In the genomic region with DNA sequence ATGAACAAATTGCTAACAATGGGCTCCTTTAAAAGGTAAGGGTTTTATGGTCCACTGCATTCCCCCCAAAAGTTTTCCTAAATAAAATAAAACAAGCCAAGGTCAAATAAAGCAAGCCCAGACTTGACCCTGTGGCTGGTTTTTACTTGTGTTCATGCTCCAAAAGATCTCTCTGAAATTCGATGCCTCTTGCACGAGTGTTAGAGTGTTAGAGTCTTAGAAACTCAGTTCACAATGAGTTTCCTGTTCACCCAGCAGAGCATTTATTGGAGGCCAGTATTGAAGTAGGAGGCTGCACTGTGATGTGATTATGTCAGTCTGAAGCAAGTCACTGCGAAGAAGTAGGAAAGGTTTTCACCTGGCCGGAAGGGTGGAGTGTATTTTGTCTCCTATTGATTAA, we compare ENCODE assay signal across 25 cellular contexts. TPM values are rescaled to one million over a fixed set of nuclear protein-coding genes. Genes with fewer than 3 reads are reported as not detected.
DNase-seq lines count a peak whose midpoint lies in the region; ATAC-seq and TF ChIP-seq lines count a peak whose summit lies in the region.
"Had no signal": no experiment of that assay in that cellular context is flagged by ENCODE, and none has a peak within 500 bp of the region (broad histone marks: within the 10 kb centered on the region; RNA-seq: fewer than 3 reads in every experiment).

No MANE protein-coding gene starts in this region.

- TF ChIP-seq CTCF in HEK293 (tag by site-specific recombination; IDR thresholded peaks at IDR 0.05) (no peak), brain (conservative IDR thresholded peaks at IDR 0.05) (no peak), nephron (IDR thresholded peaks at IDR 0.05; ENCODE audit: unreplicated experiment in 3 of 3) (no peak)

- CTCF ChIA-PET in HEK293 (lab: Yijun Ruan, JAX) = interaction anchor here (0.6 kb wide), 1 partner anchor 18 kb away, joined by 3 read pairs; no protein-coding TSS in a partner anchor

- no peak overlapping the region for H3K4me3 ChIP-seq in HEK293 (ENCODE audit: low read depth, low read length)
- H3K4me3 ChIP-seq: body of pancreas, esophagus squamous epithelium, GM23248, left ventricle myocardium inferior, Peyer's patch, testis, vagina had no signal

- peak; percentile 30 for DNase-seq in NCI-H1105 treated with DMSO at 0.1 percent for 48 hours (lab: John Stamatoyannopoulos, UW)
- DNase-seq in cerebellar cortex (ENCODE audit: low spot score) = no peak
- no peak for DNase-seq in activated effector memory CD4-positive, alpha-beta T cell treated with Interleukin-2 at 50 U/mL for 16 hours
- DNase-seq: activated CD4-positive, alpha-beta T cell treated with anti-CD3 and anti-CD28 coated beads for 36 hours; activated T-cell treated with anti-CD3 and anti-CD28 coated beads, Interleukin-2, amount 50 U/mL, for 1 hour; body of pancreas; esophagus squamous epithelium; GM23248; hippocampal formation; left ventricle myocardium inferior; NCI-H187 treated with DMSO at 0.1 percent for 48 hours; NCI-H524 treated with DMSO at 0.1 percent for 48 hours; Peyer's patch; SIG-M5; stimulated activated naive CD4-positive, alpha-beta T cell treated with Interleukin-2 at 50 U/mL for 16 hours; T-helper 2 cell; testis had no signal

- H3K27ac ChIP-seq in HEK293 (ENCODE audit: extremely low read depth, low read depth, low read length) = no peak overlapping the region
- H3K27ac ChIP-seq: body of pancreas, C4-2B, Peyer's patch, testis, vagina had no signal

- no peaks in the 10 kb centered on the region for H3K36me3 Mint-ChIP-seq in brain
- H3K36me3 Mint-ChIP-seq in nephron (ENCODE audit: low read depth) = no peaks in the 10 kb centered on the region
- H3K36me3 Mint-ChIP-seq: natural killer cell treated with Interleukin-12 subunit alpha and Interleukin-12 subunit beta and Interleukin-15 and Interleukin-18, amount 100 ng/mL, for 72 hours had no signal

- POLR2A ChIA-PET in HEK293 (lab: Yijun Ruan, JAX) = no interaction called here

- H3K4me1 Mint-ChIP-seq in brain (peaks cover 50% of the 10 kb centered on the region), nephron (peaks cover 58% of the 10 kb centered on the region)
- H3K4me1 Mint-ChIP-seq: activated CD4-positive, alpha-beta T cell treated with anti-CD3 and anti-CD28 coated beads for 36 hours had no signal

- H3K36me3 ChIP-seq in HEK293 (ENCODE audit: control insufficient read depth in 2 of 2, insufficient read depth in 1 of 2, low read length in 2 of 2) = no peaks in the 10 kb centered on the region
- H3K36me3 ChIP-seq: esophagus squamous epithelium, left ventricle myocardium inferior, Peyer's patch, vagina had no signal

- no peaks in the 10 kb centered on the region for H3K9me3 ChIP-seq in HEK293 (ENCODE audit: control insufficient read depth, insufficient read depth, low read depth, low read length)
- H3K9me3 ChIP-seq: body of pancreas, esophagus squamous epithelium, left ventricle myocardium inferior, Peyer's patch, testis, vagina had no signal

- H3K27ac Mint-ChIP-seq in brain = peak overlapping the region in 3 of 5 experiments; percentile 20 to 33 (median 29)
- peak overlapping the region; percentile 86 to 95 (median 94) for H3K27ac Mint-ChIP-seq in nephron
- H3K27ac Mint-ChIP-seq: activated CD4-positive, alpha-beta T cell treated with anti-CD3 and anti-CD28 coated beads for 36 hours; natural killer cell treated with Interleukin-12 subunit alpha and Interleukin-12 subunit beta and Interleukin-15 and Interleukin-18, amount 100 ng/mL, for 72 hours; progenitor cell of endocrine pancreas had no signal

- H3K4me3 Mint-ChIP-seq in brain (peak overlapping the region in 1 of 5 experiments; percentile 21), nephron (no peak overlapping the region)
- H3K4me3 Mint-ChIP-seq: activated CD4-positive, alpha-beta T cell treated with anti-CD3 and anti-CD28 coated beads for 36 hours; natural killer cell treated with Interleukin-12 subunit alpha and Interleukin-12 subunit beta and Interleukin-15 and Interleukin-18, amount 100 ng/mL, for 72 hours had no signal

- peaks cover 19% of the 10 kb centered on the region for H3K4me1 ChIP-seq in HEK293 (ENCODE audit: control insufficient read depth, insufficient read depth, low read length)
- H3K4me1 ChIP-seq: body of pancreas had no signal

- ATAC-seq in HG03045 (IDR thresholded peaks at IDR 0.05; ENCODE audit: unreplicated experiment) = no peak
- ATAC-seq: activated CD4-positive, alpha-beta T cell treated with anti-CD3 and anti-CD28 coated beads for 36 hours; body of pancreas; natural killer cell treated with Interleukin-12 subunit alpha and Interleukin-12 subunit beta and Interleukin-15 and Interleukin-18, amount 100 ng/mL, for 72 hours had no signal

- H3K9me3 Mint-ChIP-seq in brain (peaks cover 0 to 2% (median 0%) of the 10 kb centered on the region in 5 experiments), nephron (no peaks in the 10 kb centered on the region)
- H3K9me3 Mint-ChIP-seq: natural killer cell treated with Interleukin-12 subunit alpha and Interleukin-12 subunit beta and Interleukin-15 and Interleukin-18, amount 100 ng/mL, for 72 hours had no signal

- H3K27me3 Mint-ChIP-seq in brain (no peaks in the 10 kb centered on the region), nephron (ENCODE audit: low read depth) (no peaks in the 10 kb centered on the region)
- H3K27me3 Mint-ChIP-seq: activated CD4-positive, alpha-beta T cell treated with anti-CD3 and anti-CD28 coated beads for 36 hours; natural killer cell treated with Interleukin-12 subunit alpha and Interleukin-12 subunit beta and Interleukin-15 and Interleukin-18, amount 100 ng/mL, for 72 hours had no signal

TF ChIP-seq in HEK293, 187 proteins besides CTCF, POLR2A, EP300 and RAD21:
- TF ChIP-seq, protein P1, sequence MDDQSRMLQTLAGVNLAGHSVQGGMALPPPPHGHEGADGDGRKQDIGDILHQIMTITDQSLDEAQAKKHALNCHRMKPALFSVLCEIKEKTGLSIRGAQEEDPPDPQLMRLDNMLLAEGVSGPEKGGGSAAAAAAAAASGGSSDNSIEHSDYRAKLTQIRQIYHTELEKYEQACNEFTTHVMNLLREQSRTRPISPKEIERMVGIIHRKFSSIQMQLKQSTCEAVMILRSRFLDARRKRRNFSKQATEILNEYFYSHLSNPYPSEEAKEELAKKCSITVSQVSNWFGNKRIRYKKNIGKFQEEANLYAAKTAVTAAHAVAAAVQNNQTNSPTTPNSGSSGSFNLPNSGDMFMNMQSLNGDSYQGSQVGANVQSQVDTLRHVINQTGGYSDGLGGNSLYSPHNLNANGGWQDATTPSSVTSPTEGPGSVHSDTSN (CRISPR knock-in tag; IDR thresholded peaks at IDR 0.05) = no peak
- TF ChIP-seq, protein P2, sequence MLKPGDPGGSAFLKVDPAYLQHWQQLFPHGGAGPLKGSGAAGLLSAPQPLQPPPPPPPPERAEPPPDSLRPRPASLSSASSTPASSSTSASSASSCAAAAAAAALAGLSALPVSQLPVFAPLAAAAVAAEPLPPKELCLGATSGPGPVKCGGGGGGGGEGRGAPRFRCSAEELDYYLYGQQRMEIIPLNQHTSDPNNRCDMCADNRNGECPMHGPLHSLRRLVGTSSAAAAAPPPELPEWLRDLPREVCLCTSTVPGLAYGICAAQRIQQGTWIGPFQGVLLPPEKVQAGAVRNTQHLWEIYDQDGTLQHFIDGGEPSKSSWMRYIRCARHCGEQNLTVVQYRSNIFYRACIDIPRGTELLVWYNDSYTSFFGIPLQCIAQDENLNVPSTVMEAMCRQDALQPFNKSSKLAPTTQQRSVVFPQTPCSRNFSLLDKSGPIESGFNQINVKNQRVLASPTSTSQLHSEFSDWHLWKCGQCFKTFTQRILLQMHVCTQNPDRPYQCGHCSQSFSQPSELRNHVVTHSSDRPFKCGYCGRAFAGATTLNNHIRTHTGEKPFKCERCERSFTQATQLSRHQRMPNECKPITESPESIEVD (tag by site-specific recombination; IDR thresholded peaks at IDR 0.05) = peak; percentile 50
- TF ChIP-seq, protein P3, sequence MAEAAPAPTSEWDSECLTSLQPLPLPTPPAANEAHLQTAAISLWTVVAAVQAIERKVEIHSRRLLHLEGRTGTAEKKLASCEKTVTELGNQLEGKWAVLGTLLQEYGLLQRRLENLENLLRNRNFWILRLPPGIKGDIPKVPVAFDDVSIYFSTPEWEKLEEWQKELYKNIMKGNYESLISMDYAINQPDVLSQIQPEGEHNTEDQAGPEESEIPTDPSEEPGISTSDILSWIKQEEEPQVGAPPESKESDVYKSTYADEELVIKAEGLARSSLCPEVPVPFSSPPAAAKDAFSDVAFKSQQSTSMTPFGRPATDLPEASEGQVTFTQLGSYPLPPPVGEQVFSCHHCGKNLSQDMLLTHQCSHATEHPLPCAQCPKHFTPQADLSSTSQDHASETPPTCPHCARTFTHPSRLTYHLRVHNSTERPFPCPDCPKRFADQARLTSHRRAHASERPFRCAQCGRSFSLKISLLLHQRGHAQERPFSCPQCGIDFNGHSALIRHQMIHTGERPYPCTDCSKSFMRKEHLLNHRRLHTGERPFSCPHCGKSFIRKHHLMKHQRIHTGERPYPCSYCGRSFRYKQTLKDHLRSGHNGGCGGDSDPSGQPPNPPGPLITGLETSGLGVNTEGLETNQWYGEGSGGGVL (tag by site-specific recombination; IDR thresholded peaks at IDR 0.05) = peak; percentile 33
- TF ChIP-seq TRIM28 (IDR thresholded peaks at IDR 0.05; ENCODE audit: borderline replicate concordance, low read length) (0 out of 2 replicates have a peak, but pooled peaks have one; percentile 28), KLF9 (tag by site-specific recombination; IDR thresholded peaks at IDR 0.05; ENCODE audit: low read depth) (no peak), PRDM4 (tag by site-specific recombination; IDR thresholded peaks at IDR 0.05) (peak; percentile 62; the same call in 1 of the 2 replicates)

RNA-seq across cellular contexts. Expression of gene LRTM1, which starts 59.9 kb away (rescaled TPM):
- not detected for polyA plus RNA-seq in brain (ENCODE audit: insufficient read depth, low read depth, low replicate concordance)
- polyA plus RNA-seq: GM23248 had no signal
